Comparison of ENCODE assay signal across 8 cellular contexts in the genomic region with DNA sequence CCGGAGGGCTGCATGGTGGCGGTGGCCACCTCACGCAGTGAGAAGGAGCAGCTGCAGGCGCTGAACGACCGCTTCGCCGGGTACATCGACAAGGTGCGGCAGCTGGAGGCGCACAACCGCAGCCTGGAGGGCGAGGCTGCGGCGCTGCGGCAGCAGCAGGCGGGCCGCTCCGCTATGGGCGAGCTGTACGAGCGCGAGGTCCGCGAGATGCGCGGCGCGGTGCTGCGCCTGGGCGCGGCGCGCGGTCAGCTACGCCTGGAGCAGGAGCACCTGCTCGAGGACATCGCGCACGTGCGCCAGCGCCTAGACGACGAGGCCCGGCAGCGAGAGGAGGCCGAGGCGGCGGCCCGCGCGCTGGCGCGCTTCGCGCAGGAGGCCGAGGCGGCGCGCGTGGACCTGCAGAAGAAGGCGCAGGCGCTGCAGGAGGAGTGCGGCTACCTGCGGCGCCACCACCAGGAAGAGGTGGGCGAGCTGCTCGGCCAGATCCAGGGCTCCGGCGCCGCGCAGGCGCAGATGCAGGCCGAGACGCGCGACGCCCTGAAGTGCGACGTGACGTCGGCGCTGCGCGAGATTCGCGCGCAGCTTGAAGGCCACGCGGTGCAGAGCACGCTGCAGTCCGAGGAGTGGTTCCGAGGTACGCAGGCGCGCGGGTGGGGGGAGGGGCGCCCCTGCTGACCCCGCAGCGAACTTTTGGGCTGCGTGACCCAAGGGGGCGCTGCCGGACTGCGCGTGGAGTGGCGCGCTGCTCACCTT. TPM values are rescaled to one million over a fixed set of nuclear protein-coding genes. Genes with fewer than 3 reads are reported as not detected.
DNase-seq lines count a peak whose midpoint lies in the region; ATAC-seq and TF ChIP-seq lines count a peak whose summit lies in the region.

No MANE protein-coding gene starts in this region.

- peaks cover 4% of the 10 kb centered on the region for H3K36me3 Mint-ChIP-seq in activated CD8-positive, alpha-beta T cell treated with anti-CD3 and anti-CD28 coated beads, Interleukin-2, amount 10 ng/mL, durations not matched to agents 7 days and 5 days (ENCODE audit: low read depth)

- no peak for DNase-seq in HFF-Myc (ENCODE audit: extremely low read depth, low read depth)
- peak; percentile 62 for DNase-seq in activated CD8-positive, alpha-beta T cell treated with anti-CD3 and anti-CD28 coated beads, Interleukin-2, amount 10 ng/mL, durations not matched to agents 7 days and 5 days
- peak; percentile 60 to 80 for DNase-seq in fibroblast of lung (ENCODE audit: low read depth in 2 of 2)
- no peak for DNase-seq in neuronal stem cell (ENCODE audit: low spot score)
- no peak for DNase-seq in NCI-H774 (lab: John Stamatoyannopoulos, UW)
- no peak for DNase-seq in AG08395 (ENCODE audit: low spot score)
- DNase-seq in SIG-M5 treated with dmso at 0.1 percent for 504 hours (lab: John Stamatoyannopoulos, UW; ENCODE audit: unreplicated experiment): no peak

- no peak overlapping the region for H2BK120ac ChIP-seq in neuronal stem cell (ENCODE audit: low read depth, low read length)

- H3K14ac ChIP-seq in neuronal stem cell (ENCODE audit: low read length): no peak overlapping the region

- peak overlapping the region; percentile 46 for H4K91ac ChIP-seq in neuronal stem cell (ENCODE audit: low read depth, low read length, poor library complexity)

- peak overlapping the region; percentile 60 for H3K18ac ChIP-seq in neuronal stem cell (ENCODE audit: low read length)

- no peak overlapping the region for H3K27ac ChIP-seq in fibroblast of lung (ENCODE audit: insufficient read depth, low read length)
- H3K27ac ChIP-seq in neuronal stem cell (replicated peaks; ENCODE audit: low read length): no peak overlapping the region

- H3K9me3 ChIP-seq in fibroblast of lung (ENCODE audit: control insufficient read depth, insufficient read depth, low read depth, low read length) (no peaks in the 10 kb centered on the region), neuronal stem cell (replicated peaks in 1 of 2; ENCODE audit: control insufficient read depth in 2 of 2, insufficient read depth in 1 of 2, low read depth in 1 of 2, low read length in 2 of 2) (peaks cover 0 to 9% of the 10 kb centered on the region in 2 donors)

- peaks cover 38% of the 10 kb centered on the region for H3K27me3 ChIP-seq in fibroblast of lung (ENCODE audit: control insufficient read depth, insufficient read depth, low read length)
- peaks cover 20 to 65% (median 46%) of the 10 kb centered on the region in 3 experiments for H3K27me3 ChIP-seq in neuronal stem cell (ENCODE audit: control insufficient read depth in 3 of 3, insufficient read depth in 3 of 3, low read depth in 1 of 3, low read length in 3 of 3)

- H4K8ac ChIP-seq in neuronal stem cell (ENCODE audit: low read depth, low read length): no peak overlapping the region

- H2BK12ac ChIP-seq in neuronal stem cell (ENCODE audit: low read length): no peak overlapping the region

- POLR2A ChIA-PET in activated CD8-positive, alpha-beta T cell treated with anti-CD3 and anti-CD28 coated beads, Interleukin-2, amount 10 ng/mL, durations not matched to agents 7 days and 5 days (lab: Charles Lee): interaction anchor here (1.0 kb wide), 1 partner anchor 124 kb away, joined by 4 read pairs; no protein-coding TSS in a partner anchor

- no peaks in the 10 kb centered on the region for H3K79me1 ChIP-seq in neuronal stem cell (ENCODE audit: low read depth, low read length)

- H3K36me3 ChIP-seq in fibroblast of lung (ENCODE audit: control insufficient read depth, insufficient read depth, low read length) (no peaks in the 10 kb centered on the region), neuronal stem cell (replicated peaks in 1 of 2; ENCODE audit: control insufficient read depth in 2 of 2, insufficient read depth in 2 of 2, low read length in 2 of 2) (peaks cover 0 to 7% of the 10 kb centered on the region in 2 donors)

- peaks cover 10% of the 10 kb centered on the region for H3K4me1 Mint-ChIP-seq in activated CD8-positive, alpha-beta T cell treated with anti-CD3 and anti-CD28 coated beads, Interleukin-2, amount 10 ng/mL, durations not matched to agents 7 days and 5 days (ENCODE audit: low read depth)

- H2AK5ac ChIP-seq in neuronal stem cell (ENCODE audit: low read depth, low read length): no peak overlapping the region

- H3K4me3 ChIP-seq in HFF-Myc (replicated peaks; ENCODE audit: low read depth, low read length) (peak overlapping the region; percentile 34), fibroblast of lung (replicated peaks in 1 of 4; ENCODE audit: control extremely low read depth in 1 of 4, insufficient read depth in 1 of 4, low read depth in 3 of 4, low read length in 4 of 4) (peak overlapping the region in 1 of 4 experiments; percentile 49), neuronal stem cell (ENCODE audit: low read length in 2 of 2) (peak overlapping the region; percentile 39 to 63)

- WGBS in neuronal stem cell (ENCODE audit: extremely low coverage in 2 of 2, insufficient read length in 2 of 2, insufficient replicate concordance in 1 of 2), 2 donors: no CpG with 5 or more reads among the region's 107 CpGs

- H3K23ac ChIP-seq in neuronal stem cell (ENCODE audit: low read depth, low read length, poor library complexity): peak overlapping the region; percentile 82

- no peaks in the 10 kb centered on the region for H3K9me3 Mint-ChIP-seq in activated CD8-positive, alpha-beta T cell treated with anti-CD3 and anti-CD28 coated beads, Interleukin-2, amount 10 ng/mL, durations not matched to agents 7 days and 5 days (ENCODE audit: insufficient read depth)

- H3K4ac ChIP-seq in neuronal stem cell (ENCODE audit: low read length): no peak overlapping the region

- no peak overlapping the region for H2AFZ ChIP-seq in fibroblast of lung (ENCODE audit: low read length)
- peak overlapping the region; percentile 86 for H2AFZ ChIP-seq in neuronal stem cell (ENCODE audit: low read length)

- no peak overlapping the region for H2BK5ac ChIP-seq in neuronal stem cell (ENCODE audit: low read length)

- H3K9ac ChIP-seq in fibroblast of lung (ENCODE audit: insufficient read depth, low read length) (no peak overlapping the region), neuronal stem cell (ENCODE audit: low read depth, low read length, poor library complexity) (peak overlapping the region; percentile 31)

- no peak overlapping the region for H2BK15ac ChIP-seq in neuronal stem cell (ENCODE audit: low read length)

- TF ChIP-seq CTCF in HFF-Myc (IDR thresholded peaks at IDR 0.05; ENCODE audit: low read depth, low read length, missing control alignments): peak; percentile 11
- TF ChIP-seq CTCF in fibroblast of lung (conservative IDR thresholded peaks at IDR 0.05 in 1 of 2, IDR thresholded peaks at IDR 0.05 in 1 of 2; ENCODE audit: low read depth in 1 of 2, low read length in 2 of 2): no peak

- no peak overlapping the region for H3K27ac Mint-ChIP-seq in activated CD8-positive, alpha-beta T cell treated with anti-CD3 and anti-CD28 coated beads, Interleukin-2, amount 10 ng/mL, durations not matched to agents 7 days and 5 days

- H4K20me1 ChIP-seq in fibroblast of lung (ENCODE audit: control insufficient read depth, extremely low read depth, insufficient read depth, low read length): no peaks in the 10 kb centered on the region

- CTCF ChIA-PET in activated CD8-positive, alpha-beta T cell treated with anti-CD3 and anti-CD28 coated beads, Interleukin-2, amount 10 ng/mL, durations not matched to agents 7 days and 5 days (lab: Charles Lee): interaction anchor here (1.0 to 2.2 kb wide), 2 partner anchors 10 to 293 kb away, joined by 3 to 9 read pairs; no protein-coding TSS in a partner anchor

- H3K4me1 ChIP-seq in fibroblast of lung (ENCODE audit: control insufficient read depth, extremely low read depth, insufficient read depth, low read length): no peaks in the 10 kb centered on the region
- peaks cover 15 to 18% of the 10 kb centered on the region in 2 donors for H3K4me1 ChIP-seq in neuronal stem cell (ENCODE audit: control insufficient read depth in 2 of 2, insufficient read depth in 1 of 2, low read depth in 1 of 2, low read length in 2 of 2)

- peaks cover 37% of the 10 kb centered on the region for H3K27me3 Mint-ChIP-seq in activated CD8-positive, alpha-beta T cell treated with anti-CD3 and anti-CD28 coated beads, Interleukin-2, amount 10 ng/mL, durations not matched to agents 7 days and 5 days (ENCODE audit: low read depth)

- H3K4me3 Mint-ChIP-seq in activated CD8-positive, alpha-beta T cell treated with anti-CD3 and anti-CD28 coated beads, Interleukin-2, amount 10 ng/mL, durations not matched to agents 7 days and 5 days: peak overlapping the region; percentile 68

- peak; percentile 79 for ATAC-seq in activated CD8-positive, alpha-beta T cell treated with anti-CD3 and anti-CD28 coated beads, Interleukin-2, amount 10 ng/mL, durations not matched to agents 7 days and 5 days
- no peak for ATAC-seq in HG03571 (IDR thresholded peaks at IDR 0.05; ENCODE audit: unreplicated experiment)

- H3K4me2 ChIP-seq in fibroblast of lung (ENCODE audit: extremely low read depth, insufficient read depth, low read length): no peak overlapping the region
- peak overlapping the region; percentile 55 for H3K4me2 ChIP-seq in neuronal stem cell (ENCODE audit: insufficient read depth, low read length, poor library complexity, severe bottlenecking)

- no peaks in the 10 kb centered on the region for H3K79me2 ChIP-seq in fibroblast of lung (ENCODE audit: control insufficient read depth, insufficient read depth, low read length)

RNA-seq across cellular contexts. Expression of a gene that starts 0.7 kb away (rescaled TPM):
- total RNA-seq in activated CD8-positive, alpha-beta T cell treated with anti-CD3 and anti-CD28 coated beads, Interleukin-2, amount 10 ng/mL, durations not matched to agents 7 days and 5 days: 1 to 10 TPM; 4.2 to 4.7 TPM
- total RNA-seq in fibroblast of lung: 0.17 and 0.26 TPM in 2 replicates
- 0.37 and 2.1 TPM in 2 replicates for polyA plus RNA-seq in fibroblast of lung
- polyA plus RNA-seq in fibroblast of lung (2012): 0.45 and 2.1 TPM in 2 replicates
- polyA minus RNA-seq in fibroblast of lung (ENCODE audit: low replicate concordance): 0.41 TPM in 1 of 2 replicates, not detected in the other
- polyA plus RNA-seq in neuronal stem cell (2013, experiment 1 of 2): 1.1 TPM
- polyA plus RNA-seq in neuronal stem cell (2013, experiment 2 of 2): 1.0 TPM

RNA-seq across cellular contexts. Expression of a gene that starts 42.3 kb away (rescaled TPM):
- not detected for total RNA-seq in activated CD8-positive, alpha-beta T cell treated with anti-CD3 and anti-CD28 coated beads, Interleukin-2, amount 10 ng/mL, durations not matched to agents 7 days and 5 days
- not detected in 2 replicates for total RNA-seq in fibroblast of lung
- polyA plus RNA-seq in fibroblast of lung: not detected in 2 replicates
- polyA plus RNA-seq in fibroblast of lung (2012): not detected in 2 replicates
- not detected in 2 replicates for polyA minus RNA-seq in fibroblast of lung (ENCODE audit: low replicate concordance)
- polyA plus RNA-seq in neuronal stem cell (2013, experiment 1 of 2): not detected
- not detected for polyA plus RNA-seq in neuronal stem cell (2013, experiment 2 of 2)

Comparison
In these comparisons a context has a peak if more than half of its experiments do, and no peak if none do; other contexts are left out.
1. DNase-seq: peak in activated CD8-positive, alpha-beta T cell treated with anti-CD3 and anti-CD28 coated beads, Interleukin-2, amount 10 ng/mL, durations not matched to agents 7 days and 5 days (single experiment) and fibroblast of lung (2 of 2); none in HFF-Myc (single experiment), neuronal stem cell (single experiment), NCI-H774 (single experiment), AG08395 (single experiment) and SIG-M5 treated with dmso at 0.1 percent for 504 hours (single experiment).